Comparison of ENCODE assay signal across 31 cellular contexts in the genomic region with DNA sequence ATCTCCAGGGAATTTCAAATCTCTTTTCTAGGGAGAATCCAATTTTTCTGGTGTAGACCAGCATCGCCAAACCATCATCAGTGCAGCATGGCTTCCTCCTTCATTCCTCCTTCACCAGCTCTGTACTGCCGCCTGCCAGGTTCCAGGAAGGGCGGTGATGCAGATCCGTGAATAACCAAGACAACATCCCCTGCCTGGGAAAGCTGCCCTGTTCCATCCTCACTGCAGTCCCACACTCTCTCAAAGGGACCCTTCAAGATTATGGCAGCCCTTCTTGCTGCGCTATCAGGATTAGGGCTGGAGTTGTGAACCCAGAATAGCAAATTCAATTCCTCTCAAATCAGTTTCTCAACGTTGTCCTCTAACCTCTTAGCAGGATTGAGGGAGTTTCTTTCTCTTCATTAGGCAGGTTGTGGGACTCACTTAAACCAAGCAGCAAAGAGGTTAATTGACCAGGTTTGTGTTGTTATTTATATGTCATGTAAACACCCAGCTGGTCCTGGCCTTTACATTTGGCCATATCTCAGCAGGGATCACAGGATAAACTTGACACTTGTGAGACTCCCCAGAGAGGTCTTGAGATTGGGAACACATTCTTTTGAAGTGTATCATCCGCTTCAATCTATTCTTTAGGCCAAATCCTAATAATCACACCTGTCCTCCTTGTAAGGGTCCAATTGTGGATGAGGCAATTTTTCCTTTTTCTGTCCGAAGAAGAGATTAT. TPM values are rescaled to one million over a fixed set of nuclear protein-coding genes. Genes with fewer than 3 reads are reported as not detected.
DNase-seq lines count a peak whose midpoint lies in the region; ATAC-seq and TF ChIP-seq lines count a peak whose summit lies in the region.
"Had no signal": no experiment of that assay in that cellular context is flagged by ENCODE, and none has a peak within 500 bp of the region (broad histone marks: within the 10 kb centered on the region; RNA-seq: fewer than 3 reads in every experiment).

No MANE protein-coding gene starts in this region.

- peak overlapping the region in 2 of 11 experiments; percentile 39 to 61; a peak in 3 of 22 replicates for H3K27ac ChIP-seq in BLaER1 treated with 17β-estradiol and CSF1 and Interleukin-3, amounts not matched to agents 10 nM and 100 nM
- no peak overlapping the region; the same call in 1 of the 2 replicates for H3K27ac ChIP-seq in HUES6 (ENCODE audit: low read depth, low read length)
- H3K27ac ChIP-seq in endodermal cell (ENCODE audit: low read depth, low read length): no peak overlapping the region
- no peak overlapping the region for H3K27ac ChIP-seq in neural progenitor cell
- H3K27ac ChIP-seq: A549, esophagus muscularis mucosa, foreskin keratinocyte, SK-N-MC, stomach, thyroid gland had no signal

- no peak overlapping the region for H3K9ac ChIP-seq in BLaER1 treated with 17β-estradiol and CSF1 and Interleukin-3, amounts not matched to agents 10 nM and 100 nM
- H3K9ac ChIP-seq in HUES6 (ENCODE audit: low read length): peak overlapping the region; percentile 68
- H3K9ac ChIP-seq in endodermal cell (ENCODE audit: extremely low read depth, low read length, poor library complexity, severe bottlenecking): no peak overlapping the region
- no peak overlapping the region for H3K9ac ChIP-seq in neural progenitor cell

- H3K4me1 Mint-ChIP-seq in endodermal cell: peaks cover 16% of the 10 kb centered on the region
- peaks cover 9% of the 10 kb centered on the region for H3K4me1 Mint-ChIP-seq in neural progenitor cell

- H3K27me3 Mint-ChIP-seq in endodermal cell (ENCODE audit: insufficient read depth) (peaks cover 87% of the 10 kb centered on the region), neural progenitor cell (ENCODE audit: insufficient read depth, low read depth) (peaks cover 2% of the 10 kb centered on the region)

- H4K20me1 ChIP-seq in BLaER1 treated with 17β-estradiol and CSF1 and Interleukin-3, amounts not matched to agents 10 nM and 100 nM: no peaks in the 10 kb centered on the region
- H4K20me1 ChIP-seq in neural progenitor cell (ENCODE audit: low read depth): no peaks in the 10 kb centered on the region

- TF ChIP-seq CTCF in endodermal cell (conservative IDR thresholded peaks at IDR 0.05) (no peak), neural progenitor cell (IDR thresholded peaks at IDR 0.05) (no peak), GM10248 (IDR thresholded peaks at IDR 0.05; ENCODE audit: control extremely low read depth, extremely low read depth, low read depth, missing control alignments) (no peak)

- H3K36me3 Mint-ChIP-seq in endodermal cell (ENCODE audit: low read depth) (no peaks in the 10 kb centered on the region), neural progenitor cell (no peaks in the 10 kb centered on the region)
- H3K36me3 Mint-ChIP-seq: activated naive CD4-positive, alpha-beta T cell treated with anti-CD3 and anti-CD28 coated beads, Interleukin-2, amount 50 U/mL, for 72 hours; CD8-positive, alpha-beta T cell; immature natural killer cell; natural killer cell had no signal

- no peak for ATAC-seq in HG03108 (IDR thresholded peaks at IDR 0.05; ENCODE audit: unreplicated experiment)
- ATAC-seq: A549; activated CD8-positive, alpha-beta T cell treated with anti-CD3 and anti-CD28 coated beads for 36 hours; activated naive CD4-positive, alpha-beta T cell treated with anti-CD3 and anti-CD28 coated beads, Interleukin-2, amount 50 U/mL, for 72 hours; CD8-positive, alpha-beta T cell; foreskin keratinocyte; natural killer cell; T-helper 17 cell had no signal

- peak overlapping the region in 9 of 11 experiments; percentile 47 to 71 (median 60); a peak in 14 of 22 replicates for H3K4me2 ChIP-seq in BLaER1 treated with 17β-estradiol and CSF1 and Interleukin-3, amounts not matched to agents 10 nM and 100 nM
- no peak overlapping the region for H3K4me2 ChIP-seq in neural progenitor cell
- H3K4me2 ChIP-seq: A549 had no signal

- H3K36me3 ChIP-seq in BLaER1 treated with 17β-estradiol and CSF1 and Interleukin-3, amounts not matched to agents 10 nM and 100 nM: no peaks in the 10 kb centered on the region
- H3K36me3 ChIP-seq in HUES6 (ENCODE audit: control insufficient read depth, insufficient read depth, low read length) (no peaks in the 10 kb centered on the region), endodermal cell (ENCODE audit: control insufficient read depth, insufficient read depth, low read length) (no peaks in the 10 kb centered on the region), neural progenitor cell (no peaks in the 10 kb centered on the region)
- H3K36me3 ChIP-seq: esophagus muscularis mucosa, stomach, thyroid gland had no signal

- WGBS in endodermal cell (ENCODE audit: insufficient coverage in 1 of 2, insufficient read length in 1 of 2), 2 experiments: 9 to 17% methylated on average over 4 to 7 of the region's 8 CpGs

- H3K9me3 ChIP-seq in BLaER1 treated with 17β-estradiol and CSF1 and Interleukin-3, amounts not matched to agents 10 nM and 100 nM (replicated peaks in 1 of 11): no peaks in the 10 kb centered on the region
- no peaks in the 10 kb centered on the region for H3K9me3 ChIP-seq in HUES6 (ENCODE audit: control insufficient read depth, insufficient read depth, low read depth, low read length)
- H3K9me3 ChIP-seq in endodermal cell (ENCODE audit: control insufficient read depth, low read length): no peaks in the 10 kb centered on the region
- no peaks in the 10 kb centered on the region for H3K9me3 ChIP-seq in neural progenitor cell (ENCODE audit: low read depth)
- H3K9me3 ChIP-seq: A549, esophagus muscularis mucosa, stomach, thyroid gland had no signal

- H3K79me2 ChIP-seq in neural progenitor cell (ENCODE audit: low read depth): no peaks in the 10 kb centered on the region

- no peak overlapping the region for H3K4me3 Mint-ChIP-seq in endodermal cell
- no peak overlapping the region for H3K4me3 Mint-ChIP-seq in neural progenitor cell
- H3K4me3 Mint-ChIP-seq: activated CD8-positive, alpha-beta T cell treated with anti-CD3 and anti-CD28 coated beads for 36 hours; CD8-positive, alpha-beta T cell; immature natural killer cell; natural killer cell; T-helper 17 cell had no signal

- CTCF ChIA-PET in GM10248 (lab: Yijun Ruan, JAX): interaction anchor here (0.6 to 9.0 kb wide), 4 partner anchors 10 to 775 kb away, joined by 3 to 111 read pairs (median 15); no protein-coding TSS in a partner anchor

- POLR2A ChIA-PET in GM10248 (lab: Yijun Ruan, JAX): no interaction called here

- peaks cover 20 to 29% (median 24%) of the 10 kb centered on the region in 10 experiments for H3K4me1 ChIP-seq in BLaER1 treated with 17β-estradiol and CSF1 and Interleukin-3, amounts not matched to agents 10 nM and 100 nM
- peaks cover 38% of the 10 kb centered on the region for H3K4me1 ChIP-seq in HUES6 (ENCODE audit: control insufficient read depth, insufficient read depth, low read length)
- H3K4me1 ChIP-seq in endodermal cell (ENCODE audit: control insufficient read depth, insufficient read depth, low read length): no peaks in the 10 kb centered on the region
- H3K4me1 ChIP-seq in neural progenitor cell: no peaks in the 10 kb centered on the region
- H3K4me1 ChIP-seq: foreskin keratinocyte, thyroid gland had no signal

- H3F3A ChIP-seq in neural progenitor cell (ENCODE audit: low read depth): no peaks in the 10 kb centered on the region

- no peaks in the 10 kb centered on the region for H3K27me3 ChIP-seq in BLaER1 treated with 17β-estradiol and CSF1 and Interleukin-3, amounts not matched to agents 10 nM and 100 nM
- H3K27me3 ChIP-seq in HUES6 (ENCODE audit: control insufficient read depth, insufficient read depth, low read length) (peaks cover 3% of the 10 kb centered on the region; the same call in 1 of the 2 replicates), endodermal cell (ENCODE audit: control insufficient read depth, insufficient read depth, low read length, poor library complexity, severe bottlenecking) (peaks cover 76% of the 10 kb centered on the region), neural progenitor cell (peaks cover 26% of the 10 kb centered on the region)
- H3K27me3 ChIP-seq: esophagus muscularis mucosa, thyroid gland had no signal

- H3K9me3 Mint-ChIP-seq in endodermal cell: no peaks in the 10 kb centered on the region
- H3K9me3 Mint-ChIP-seq in neural progenitor cell: no peaks in the 10 kb centered on the region
- H3K9me3 Mint-ChIP-seq: activated CD8-positive, alpha-beta T cell treated with anti-CD3 and anti-CD28 coated beads for 36 hours; activated naive CD4-positive, alpha-beta T cell treated with anti-CD3 and anti-CD28 coated beads, Interleukin-2, amount 50 U/mL, for 72 hours; activated T-helper 2 cell treated with anti-CD3 and anti-CD28 coated beads, Interferon-gamma antibody, Interleukin-2, Interleukin-4, amounts not matched to agents 10 μg/mL and 5 μg/mL and 100 μg/mL, durations not matched to agents 14 hours and 24 hours and 36 hours; CD8-positive, alpha-beta T cell; immature natural killer cell; natural killer cell had no signal

- DNase-seq in endodermal cell: peak; percentile 88
- peak; percentile 22 for DNase-seq in neural progenitor cell (ENCODE audit: low spot score)
- no peak for DNase-seq in GM10248 (ENCODE audit: extremely low spot score)
- DNase-seq in GM19240 (ENCODE audit: insufficient read length, low spot score): no peak
- no peak for DNase-seq in amniotic stem cell (lab: John Stamatoyannopoulos, UW)
- DNase-seq: activated CD4-positive, alpha-beta T cell treated with anti-CD3 and anti-CD28 coated beads for 1 hour; activated CD8-positive, alpha-beta T cell treated with anti-CD3 and anti-CD28 coated beads for 36 hours; AML-193; aorta; caudate nucleus; CD8-positive, alpha-beta T cell; DMS153; foreskin keratinocyte; GF-D8; immature natural killer cell; natural killer cell; NCI-H1092 treated with DMSO at 0.1 percent for 48 hours; NCI-H1930; NCI-H2227 treated with DMSO at 0.1 percent for 48 hours; stimulated activated CD4-positive, alpha-beta T cell treated with anti-CD3 and anti-CD28 coated beads, Interleukin-2, amount 100 ng/mL, for 24 hours; stomach; T-helper 17 cell; thyroid gland had no signal

- no peak overlapping the region for H3K4me3 ChIP-seq in BLaER1 treated with 17β-estradiol and CSF1 and Interleukin-3, amounts not matched to agents 10 nM and 100 nM
- H3K4me3 ChIP-seq in HUES6 (ENCODE audit: low read depth, low read length): peak overlapping the region; percentile 42
- no peak overlapping the region for H3K4me3 ChIP-seq in endodermal cell (ENCODE audit: low read length)
- no peak overlapping the region for H3K4me3 ChIP-seq in neural progenitor cell
- H3K4me3 ChIP-seq: A549, esophagus muscularis mucosa, SK-N-MC, stomach, thyroid gland had no signal

- no peak overlapping the region for H3K27ac Mint-ChIP-seq in endodermal cell
- H3K27ac Mint-ChIP-seq in neural progenitor cell: no peak overlapping the region
- H3K27ac Mint-ChIP-seq: activated CD8-positive, alpha-beta T cell treated with anti-CD3 and anti-CD28 coated beads for 36 hours; activated naive CD4-positive, alpha-beta T cell treated with anti-CD3 and anti-CD28 coated beads, Interleukin-2, amount 50 U/mL, for 72 hours; activated T-helper 2 cell treated with anti-CD3 and anti-CD28 coated beads, Interferon-gamma antibody, Interleukin-2, Interleukin-4, amounts not matched to agents 10 μg/mL and 5 μg/mL and 100 μg/mL, durations not matched to agents 14 hours and 24 hours and 36 hours; CD8-positive, alpha-beta T cell; immature natural killer cell; natural killer cell; T-helper 17 cell had no signal

- no peak overlapping the region for H2AFZ ChIP-seq in neural progenitor cell (replicated peaks)

RNA-seq across cellular contexts. Expression of a gene that starts 26.2 kb away (rescaled TPM):
- total RNA-seq in endodermal cell (10 to 100 TPM; 10.1 to 11.4 TPM), neural progenitor cell (ENCODE audit: low replicate concordance) (0.07 and 0.09 TPM in 2 replicates)
- polyA plus RNA-seq in endodermal cell (2013, experiment 1 of 2): 0.64 TPM
- polyA plus RNA-seq in endodermal cell (2013, experiment 2 of 2): 0.37 TPM

Comparison
In these comparisons a context has a peak if more than half of its experiments do, and no peak if none do; other contexts are left out.
1. DNase-seq: peak in endodermal cell (single experiment) and neural progenitor cell (single experiment); none in GM10248 (single experiment), GM19240 (single experiment) and amniotic stem cell (single experiment).
2. RNA of a gene that starts 26.2 kb away (total RNA-seq): 10.1 to 11.4 TPM in endodermal cell; 0.07 to 0.09 TPM in neural progenitor cell; every median in the first group is over 10 times any median in the second.